Comparison of ENCODE assay signal across 19 cellular contexts in genomic region chr10:70193391-70193844, GRCh38. TPM values are rescaled to one million over a fixed set of nuclear protein-coding genes. Genes with fewer than 3 reads are reported as not detected.
DNase-seq lines count a peak whose midpoint lies in the region; ATAC-seq and TF ChIP-seq lines count a peak whose summit lies in the region.
"Had no signal": no experiment of that assay in that cellular context is flagged by ENCODE, and none has a peak within 500 bp of the region (broad histone marks: within the 10 kb centered on the region; RNA-seq: fewer than 3 reads in every experiment).

No MANE protein-coding gene starts in this region.

- no peaks in the 10 kb centered on the region for H3K27me3 Mint-ChIP-seq in stimulated activated naive CD8-positive, alpha-beta T cell treated with anti-CD3 and anti-CD28 coated beads, Interleukin-15, Interleukin-2, amounts not matched to agents 100 ng/mL and 50 ng/mL, for 24 hours
- peaks cover 10% of the 10 kb centered on the region for H3K27me3 Mint-ChIP-seq in nephron progenitor cell (ENCODE audit: low read depth, poor library complexity)
- H3K27me3 Mint-ChIP-seq: activated T-cell treated with anti-CD3 and anti-CD28 coated beads, Interleukin-2, amount 50 U/mL, for 24 hours; stimulated activated naive B cell treated with anti-CD40 and anti-IgM and Interleukin-4, amounts not matched to agents 10 μg/mL and 1 μg/mL and 100 μg/mL, for 72 hours; T-helper 17 cell had no signal

- no peaks in the 10 kb centered on the region for H3K9me3 ChIP-seq in ascending aorta

- peaks cover 0 to 2% of the 10 kb centered on the region in 2 donors for H3K36me3 ChIP-seq in ascending aorta

- no peak for ATAC-seq in stimulated activated naive CD8-positive, alpha-beta T cell treated with anti-CD3 and anti-CD28 coated beads, Interleukin-15, Interleukin-2, amounts not matched to agents 100 U/mL and 50 U/mL, for 24 hours
- ATAC-seq in activated naive CD4-positive, alpha-beta T cell treated with anti-CD3 and anti-CD28 coated beads, Interleukin-2, amount 50 U/mL, for 72 hours = no peak
- ATAC-seq: stimulated activated naive B cell treated with anti-CD40 and anti-IgM and Interleukin-4, amounts not matched to agents 10 μg/mL and 1 μg/mL and 100 μg/mL, for 72 hours; T-helper 17 cell had no signal

- no peak for TF ChIP-seq CTCF in fibroblast of mammary gland (conservative IDR thresholded peaks at IDR 0.05; ENCODE audit: control insufficient read depth, insufficient read depth, low read depth, low read length)
- TF ChIP-seq CTCF in nephron progenitor cell (IDR thresholded peaks at IDR 0.05) = no peak
- TF ChIP-seq CTCF in ascending aorta (IDR thresholded peaks at IDR 0.05) = no peak

- no peaks in the 10 kb centered on the region for H3K27me3 ChIP-seq in ascending aorta

- H3K4me1 Mint-ChIP-seq in stimulated activated naive CD8-positive, alpha-beta T cell treated with anti-CD3 and anti-CD28 coated beads, Interleukin-15, Interleukin-2, amounts not matched to agents 100 ng/mL and 50 ng/mL, for 24 hours (ENCODE audit: low read depth) = peaks cover 15% of the 10 kb centered on the region
- peaks cover 26% of the 10 kb centered on the region for H3K4me1 Mint-ChIP-seq in nephron progenitor cell
- H3K4me1 Mint-ChIP-seq: stimulated activated naive B cell treated with anti-CD40 and anti-IgM and Interleukin-4, amounts not matched to agents 10 μg/mL and 1 μg/mL and 100 μg/mL, for 72 hours had no signal

- H3K27ac ChIP-seq in ascending aorta = no peak overlapping the region

- intact Hi-C loops in ascending aorta (cut with DNase I) = no loop called here

- no peak overlapping the region for H3K4me3 Mint-ChIP-seq in stimulated activated naive CD8-positive, alpha-beta T cell treated with anti-CD3 and anti-CD28 coated beads, Interleukin-15, Interleukin-2, amounts not matched to agents 100 ng/mL and 50 ng/mL, for 24 hours
- no peak overlapping the region for H3K4me3 Mint-ChIP-seq in nephron progenitor cell
- H3K4me3 Mint-ChIP-seq: activated T-cell treated with anti-CD3 and anti-CD28 coated beads, Interleukin-2, amount 50 U/mL, for 24 hours; stimulated activated naive B cell treated with anti-CD40 and anti-IgM and Interleukin-4, amounts not matched to agents 10 μg/mL and 1 μg/mL and 100 μg/mL, for 72 hours had no signal

- no peak for DNase-seq in stimulated activated naive CD8-positive, alpha-beta T cell treated with anti-CD3 and anti-CD28 coated beads, Interleukin-15, Interleukin-2, amounts not matched to agents 100 U/mL and 50 U/mL, for 24 hours
- DNase-seq in fibroblast of mammary gland (ENCODE audit: low read depth) (peak; percentile 81), nephron progenitor cell (no peak), middle frontal gyrus (ENCODE audit: extremely low spot score, low spot score) (no peak), ascending aorta (ENCODE audit: low spot score in 2 of 2) (no peak)
- DNase-seq in activated naive CD4-positive, alpha-beta T cell treated with anti-CD3 and anti-CD28 coated beads, Interleukin-2, amount 50 U/mL, for 72 hours (ENCODE audit: low spot score in 2 of 2) = no peak
- no peak for DNase-seq in stimulated activated naive CD4-positive, alpha-beta T cell (lab: John Stamatoyannopoulos, UW)
- DNase-seq: activated CD4-positive, alpha-beta T cell treated with anti-CD3 and anti-CD28 coated beads for 48 hours; activated T-cell treated with anti-CD3 and anti-CD28 coated beads, Interleukin-2, amount 50 U/mL, for 24 hours; amniotic stem cell; COR-L47; H7; islet precursor cell; NCI-H1694 treated with DMSO at 0.1 percent for 48 hours; NCI-H510A; retina; stimulated activated naive B cell treated with anti-CD40 and anti-IgM and Interleukin-4, amounts not matched to agents 10 μg/mL and 1 μg/mL and 100 μg/mL, for 72 hours; T-helper 17 cell had no signal

- H3K27ac Mint-ChIP-seq in stimulated activated naive CD8-positive, alpha-beta T cell treated with anti-CD3 and anti-CD28 coated beads, Interleukin-15, Interleukin-2, amounts not matched to agents 100 ng/mL and 50 ng/mL, for 24 hours = peak overlapping the region; percentile 65
- peak overlapping the region; percentile 61 for H3K27ac Mint-ChIP-seq in nephron progenitor cell
- H3K27ac Mint-ChIP-seq in activated naive CD4-positive, alpha-beta T cell treated with anti-CD3 and anti-CD28 coated beads, Interleukin-2, amount 50 U/mL, for 72 hours = no peak overlapping the region
- H3K27ac Mint-ChIP-seq: activated T-cell treated with anti-CD3 and anti-CD28 coated beads, Interleukin-2, amount 50 U/mL, for 24 hours; stimulated activated naive B cell treated with anti-CD40 and anti-IgM and Interleukin-4, amounts not matched to agents 10 μg/mL and 1 μg/mL and 100 μg/mL, for 72 hours; T-helper 17 cell had no signal

- H3K36me3 Mint-ChIP-seq in stimulated activated naive CD8-positive, alpha-beta T cell treated with anti-CD3 and anti-CD28 coated beads, Interleukin-15, Interleukin-2, amounts not matched to agents 100 ng/mL and 50 ng/mL, for 24 hours (ENCODE audit: low read depth) = peaks cover 19% of the 10 kb centered on the region
- H3K36me3 Mint-ChIP-seq in nephron progenitor cell (ENCODE audit: low read depth) = peaks cover 17% of the 10 kb centered on the region
- peaks cover 0 to 5% of the 10 kb centered on the region in 2 donors for H3K36me3 Mint-ChIP-seq in activated naive CD4-positive, alpha-beta T cell treated with anti-CD3 and anti-CD28 coated beads, Interleukin-2, amount 50 U/mL, for 72 hours

- H3K4me3 ChIP-seq in fibroblast of mammary gland (ENCODE audit: control insufficient read depth, low read depth, low read length) (no peak overlapping the region), ascending aorta (no peak overlapping the region)

- H3K9me3 Mint-ChIP-seq in stimulated activated naive CD8-positive, alpha-beta T cell treated with anti-CD3 and anti-CD28 coated beads, Interleukin-15, Interleukin-2, amounts not matched to agents 100 ng/mL and 50 ng/mL, for 24 hours = no peaks in the 10 kb centered on the region
- peaks cover 8% of the 10 kb centered on the region for H3K9me3 Mint-ChIP-seq in nephron progenitor cell
- no peaks in the 10 kb centered on the region for H3K9me3 Mint-ChIP-seq in activated naive CD4-positive, alpha-beta T cell treated with anti-CD3 and anti-CD28 coated beads, Interleukin-2, amount 50 U/mL, for 72 hours
- H3K9me3 Mint-ChIP-seq: activated T-cell treated with anti-CD3 and anti-CD28 coated beads, Interleukin-2, amount 50 U/mL, for 24 hours; stimulated activated naive B cell treated with anti-CD40 and anti-IgM and Interleukin-4, amounts not matched to agents 10 μg/mL and 1 μg/mL and 100 μg/mL, for 72 hours had no signal

- H3K4me1 ChIP-seq in ascending aorta = no peaks in the 10 kb centered on the region

RNA-seq across cellular contexts. Expression of gene SAR1A, which starts 23.1 kb away (rescaled TPM):
- total RNA-seq in activated naive CD4-positive, alpha-beta T cell treated with anti-CD3 and anti-CD28 coated beads, Interleukin-2, amount 50 U/mL, for 72 hours = 100 to 1,000 TPM in 1 of 2 donors, 10 to 100 TPM in 1; 76.2 to 105 TPM
- 43.3 TPM for total RNA-seq in ascending aorta

RNA-seq across cellular contexts. Expression of gene PPA1, which starts 39.8 kb away (rescaled TPM):
- 100 to 1,000 TPM; 233 to 258 TPM for total RNA-seq in activated naive CD4-positive, alpha-beta T cell treated with anti-CD3 and anti-CD28 coated beads, Interleukin-2, amount 50 U/mL, for 72 hours
- 66.4 TPM for total RNA-seq in ascending aorta

RNA-seq across cellular contexts. Expression of gene TYSND1, which starts 46.9 kb away (rescaled TPM):
- 10 to 100 TPM in 1 of 2 donors, 1 to 10 TPM in 1; 6.4 to 15.4 TPM for total RNA-seq in activated naive CD4-positive, alpha-beta T cell treated with anti-CD3 and anti-CD28 coated beads, Interleukin-2, amount 50 U/mL, for 72 hours
- 12.3 TPM for total RNA-seq in ascending aorta

Comparison
In these comparisons a context has a peak if more than half of its experiments do, and no peak if none do; other contexts are left out.
1. H3K27ac Mint-ChIP-seq: peak in stimulated activated naive CD8-positive, alpha-beta T cell treated with anti-CD3 and anti-CD28 coated beads, Interleukin-15, Interleukin-2, amounts not matched to agents 100 ng/mL and 50 ng/mL, for 24 hours (single experiment) and nephron progenitor cell (single experiment); none in activated naive CD4-positive, alpha-beta T cell treated with anti-CD3 and anti-CD28 coated beads, Interleukin-2, amount 50 U/mL, for 72 hours (0 of 2).